8 cellular contexts compared by ENCODE assay signal in genomic region chr13:77751513-77752456, GRCh38. TPM values are rescaled to one million over a fixed set of nuclear protein-coding genes. Genes with fewer than 3 reads are reported as not detected.
DNase-seq lines count a peak whose midpoint lies in the region; ATAC-seq and TF ChIP-seq lines count a peak whose summit lies in the region.

No MANE protein-coding gene starts in this region.

- H3K27me3 ChIP-seq in MM.1S (replicated peaks; ENCODE audit: insufficient read depth, low read length) (no peaks in the 10 kb centered on the region), layer of hippocampus (ENCODE audit: control insufficient read depth, insufficient read depth, low read length) (no peaks in the 10 kb centered on the region)

- ATAC-seq in T-helper 17 cell, result peak; percentile 80
- peak; percentile 77 to 81 for ATAC-seq in stimulated activated naive B cell treated with anti-CD40 and anti-IgM and Interleukin-4, amounts not matched to agents 10 μg/mL and 1 μg/mL and 100 μg/mL, for 72 hours (replicated peaks)

- H3K36me3 Mint-ChIP-seq in HFFc6 (ENCODE audit: low read depth) (no peaks in the 10 kb centered on the region), T-helper 17 cell (ENCODE audit: low read depth) (peaks cover 7% of the 10 kb centered on the region)
- H3K36me3 Mint-ChIP-seq in stimulated activated naive B cell treated with anti-CD40 and anti-IgM and Interleukin-4, amounts not matched to agents 10 μg/mL and 1 μg/mL and 100 μg/mL, for 72 hours, result peaks cover 10 to 15% of the 10 kb centered on the region in 2 donors

- H3K36me3 ChIP-seq in MM.1S (replicated peaks; ENCODE audit: insufficient read depth, low read length), result peaks cover 8% of the 10 kb centered on the region; the same call in 1 of the 2 replicates

- H3K79me2 ChIP-seq in MM.1S (ENCODE audit: low read length), result peaks cover 11% of the 10 kb centered on the region

- TF ChIP-seq CTCF in GM10248 (IDR thresholded peaks at IDR 0.05; ENCODE audit: control extremely low read depth, extremely low read depth, low read depth, missing control alignments) (peak; percentile 81), HFFc6 (IDR thresholded peaks at IDR 0.05) (peak; percentile 79), MM.1S (IDR thresholded peaks at IDR 0.05; ENCODE audit: low read length) (peak; percentile 83)

- H4K20me1 ChIP-seq in MM.1S (ENCODE audit: insufficient read depth, low read length), result no peaks in the 10 kb centered on the region

- no peaks in the 10 kb centered on the region for H3K9me3 Mint-ChIP-seq in HFFc6
- no peaks in the 10 kb centered on the region for H3K9me3 Mint-ChIP-seq in stimulated activated naive B cell treated with anti-CD40 and anti-IgM and Interleukin-4, amounts not matched to agents 10 μg/mL and 1 μg/mL and 100 μg/mL, for 72 hours

- CTCF ChIA-PET in GM10248 (lab: Yijun Ruan, JAX), result interaction anchor here (0.7 to 6.3 kb wide), 21 partner anchors 9 to 299 kb away, joined by 3 to 104 read pairs (median 4); partner anchors contain the start of gene SLAIN1

- no peak overlapping the region for H3K4me2 ChIP-seq in MM.1S (ENCODE audit: low read depth, low read length)

- H3K27me3 Mint-ChIP-seq in HFFc6 (ENCODE audit: insufficient read depth) (no peaks in the 10 kb centered on the region), T-helper 17 cell (no peaks in the 10 kb centered on the region)
- no peaks in the 10 kb centered on the region for H3K27me3 Mint-ChIP-seq in stimulated activated naive B cell treated with anti-CD40 and anti-IgM and Interleukin-4, amounts not matched to agents 10 μg/mL and 1 μg/mL and 100 μg/mL, for 72 hours

- POLR2A ChIA-PET in GM10248 (lab: Yijun Ruan, JAX), result no interaction called here

- H3K4me3 Mint-ChIP-seq in HFFc6, result no peak overlapping the region
- H3K4me3 Mint-ChIP-seq in T-helper 17 cell, result no peak overlapping the region
- no peak overlapping the region for H3K4me3 Mint-ChIP-seq in stimulated activated naive B cell treated with anti-CD40 and anti-IgM and Interleukin-4, amounts not matched to agents 10 μg/mL and 1 μg/mL and 100 μg/mL, for 72 hours

- H3K9ac ChIP-seq in MM.1S (ENCODE audit: low read length), result no peak overlapping the region

- H3K4me3 ChIP-seq in MM.1S (ENCODE audit: low read length), result no peak overlapping the region

- H2AFZ ChIP-seq in MM.1S (ENCODE audit: low read length), result no peak overlapping the region

- no peaks in the 10 kb centered on the region for H3K9me2 ChIP-seq in MM.1S (replicated peaks; ENCODE audit: insufficient read depth, low read length)

- DNase-seq in A172 (ENCODE audit: low spot score), result peak; percentile 20
- DNase-seq in GM10248 (ENCODE audit: extremely low spot score), result peak; percentile 46
- peak; percentile 24 for DNase-seq in HFFc6
- peak; percentile 69 for DNase-seq in MM.1S
- peak in 1 of 3 donors; percentile 25 for DNase-seq in T-helper 17 cell
- peak; percentile 82 for DNase-seq in cerebellar cortex (ENCODE audit: low spot score)
- peak; percentile 10 for DNase-seq in stimulated activated naive B cell treated with anti-CD40 and anti-IgM and Interleukin-4, amounts not matched to agents 10 μg/mL and 1 μg/mL and 100 μg/mL, for 72 hours

- no peaks in the 10 kb centered on the region for H3F3A ChIP-seq in MM.1S (ENCODE audit: insufficient read depth, low read length)

- H3K27ac ChIP-seq in MM.1S (ENCODE audit: low read length) (no peak overlapping the region), layer of hippocampus (ENCODE audit: low read depth, low read length) (peak overlapping the region; percentile 31)

- no peaks in the 10 kb centered on the region for H3K4me1 ChIP-seq in MM.1S (ENCODE audit: low read length)

- peak overlapping the region; percentile 19; the same call in 1 of the 2 replicates for H3K27ac Mint-ChIP-seq in HFFc6
- H3K27ac Mint-ChIP-seq in T-helper 17 cell, result no peak overlapping the region
- H3K27ac Mint-ChIP-seq in stimulated activated naive B cell treated with anti-CD40 and anti-IgM and Interleukin-4, amounts not matched to agents 10 μg/mL and 1 μg/mL and 100 μg/mL, for 72 hours, result no peak overlapping the region

- no peaks in the 10 kb centered on the region for H3K9me3 ChIP-seq in MM.1S (replicated peaks; ENCODE audit: insufficient read depth, low read length)
- H3K9me3 ChIP-seq in T-helper 17 cell (ENCODE audit: control insufficient read depth, low read length, poor library complexity, severe bottlenecking), result no peaks in the 10 kb centered on the region

- H3K4me1 Mint-ChIP-seq in HFFc6 (ENCODE audit: low read depth) (no peaks in the 10 kb centered on the region), T-helper 17 cell (peaks cover 16% of the 10 kb centered on the region)
- H3K4me1 Mint-ChIP-seq in stimulated activated naive B cell treated with anti-CD40 and anti-IgM and Interleukin-4, amounts not matched to agents 10 μg/mL and 1 μg/mL and 100 μg/mL, for 72 hours, result peaks cover 12 to 18% of the 10 kb centered on the region in 2 donors

RNA-seq across cellular contexts. Expression of gene SLAIN1, which starts 54.3 kb away (rescaled TPM):
- 0.03 TPM in 1 of 2 replicates, not detected in the other for total RNA-seq in A172 (2014; rRNA removed; shearing (Covaris generic))
- total RNA-seq in HFFc6 (2021; fragmentation: NEBNext Ultra II Directional; extraction: Animal tissue kit (Norgen Biotek cat#: 25700)), result under 1 TPM in 3 of 6 experiments, not detected in 3; 0.09 to 0.56 (median 0.24) TPM
- total RNA-seq in T-helper 17 cell, result 10 to 100 TPM; 25.4 to 39.0 TPM

Comparison
In these comparisons a context has a peak if more than half of its experiments do, and no peak if none do; other contexts are left out.
1. RNA of gene SLAIN1, which starts 54.3 kb away (total RNA-seq): 25.4 to 39.0 TPM in T-helper 17 cell; 0.09 to 0.56 TPM in HFFc6 and 0.03 TPM in A172; every median in the first group is over 10 times any median in the second.
2. Peak in every context shown above with its lines, with median percentiles within 50 percentile points of each other: CTCF ChIP-seq.